10 cellular contexts compared by ENCODE assay signal in genomic region chr6:6319947-6320811, GRCh38. TPM values are rescaled to one million over a fixed set of nuclear protein-coding genes. Genes with fewer than 3 reads are reported as not detected.
DNase-seq lines count a peak whose midpoint lies in the region; ATAC-seq and TF ChIP-seq lines count a peak whose summit lies in the region.
"Had no signal": no experiment of that assay in that cellular context is flagged by ENCODE, and none has a peak within 500 bp of the region (broad histone marks: within the 10 kb centered on the region; RNA-seq: fewer than 3 reads in every experiment).

F13A1 (minus strand) TSS chr6:6320662; CDS start chr6:6318664, 1,998 bp downstream.

- H3K4me3 Mint-ChIP-seq in immature natural killer cell (no peak within 1 kb of the TSS), mesothelial cell of epicardium (no peak within 1 kb of the TSS)
- H3K4me3 Mint-ChIP-seq: T-cell had no signal

- H3K4me3 ChIP-seq in Karpas-422 (ENCODE audit: low read length) (peak within 1 kb of the TSS; percentile 41; the same call in 1 of the 2 replicates), neutrophil (ENCODE audit: low read depth in 1 of 2, low read length in 1 of 2) (peak within 1 kb of the TSS; percentile 22 to 44)

- H3K4me1 ChIP-seq in Karpas-422 (ENCODE audit: low read length) (peaks cover 39% of the 10 kb centered on the region), foreskin keratinocyte (no peaks in the 10 kb centered on the region), neutrophil (ENCODE audit: control insufficient read depth in 1 of 2, insufficient read depth in 1 of 2, low read depth in 1 of 2, low read length in 1 of 2) (peaks cover 9 to 11% of the 10 kb centered on the region in 2 experiments)

- DNase-seq in DMS53 treated with DMSO at 0.1 percent for 48 hours (lab: John Stamatoyannopoulos, UW; ENCODE audit: unreplicated experiment) (peak; percentile 18), Karpas-422 (peak; percentile 44), foreskin keratinocyte (no peak), T-helper 1 cell (no peak), immature natural killer cell (no peak), mesothelial cell of epicardium (ENCODE audit: low spot score in 2 of 2, unreplicated experiment in 2 of 2) (no peak), erythroblast (lab: John Stamatoyannopoulos, UW) (no peak)
- DNase-seq: central memory CD4-positive, alpha-beta T cell; T-cell had no signal

- no peaks in the 10 kb centered on the region for H3K36me3 Mint-ChIP-seq in immature natural killer cell
- H3K36me3 Mint-ChIP-seq in mesothelial cell of epicardium: no peaks in the 10 kb centered on the region
- H3K36me3 Mint-ChIP-seq: T-cell had no signal

- H3K4me2 ChIP-seq in Karpas-422 (ENCODE audit: low read depth, low read length, poor library complexity, severe bottlenecking): peak within 1 kb of the TSS; percentile 47

- H3K9me2 ChIP-seq in Karpas-422 (replicated peaks; ENCODE audit: insufficient read depth, low read length): no peaks in the 10 kb centered on the region

- H3K9me3 Mint-ChIP-seq in immature natural killer cell: no peaks in the 10 kb centered on the region
- no peaks in the 10 kb centered on the region for H3K9me3 Mint-ChIP-seq in mesothelial cell of epicardium
- H3K9me3 Mint-ChIP-seq: T-cell had no signal

- H3K27me3 Mint-ChIP-seq in immature natural killer cell (ENCODE audit: low read depth in 3 of 3) (peaks cover 8 to 43% (median 8%) of the 10 kb centered on the region in 3 donors), mesothelial cell of epicardium (ENCODE audit: low read depth) (peaks cover 94% of the 10 kb centered on the region)

- H3K27ac ChIP-seq in Karpas-422 (ENCODE audit: low read length) (no peak within 1 kb of the TSS), foreskin keratinocyte (no peak within 1 kb of the TSS), neutrophil (no peak within 1 kb of the TSS)

- H3K27me3 ChIP-seq in Karpas-422 (ENCODE audit: low read length): no peaks in the 10 kb centered on the region; the same call in 1 of the 2 replicates
- H3K27me3 ChIP-seq in foreskin keratinocyte: peaks cover 23% of the 10 kb centered on the region
- peaks cover 30% of the 10 kb centered on the region for H3K27me3 ChIP-seq in neutrophil

- no peaks in the 10 kb centered on the region for H4K20me1 ChIP-seq in Karpas-422 (ENCODE audit: insufficient read depth, low read depth, low read length)

- H3K9me3 ChIP-seq in Karpas-422 (ENCODE audit: low read length): no peaks in the 10 kb centered on the region
- no peaks in the 10 kb centered on the region for H3K9me3 ChIP-seq in neutrophil

- peak; percentile 30 for ATAC-seq in foreskin keratinocyte

- H3K4me1 Mint-ChIP-seq in immature natural killer cell (no peaks in the 10 kb centered on the region), mesothelial cell of epicardium (no peaks in the 10 kb centered on the region)
- H3K4me1 Mint-ChIP-seq: T-cell had no signal

- TF ChIP-seq CTCF in foreskin keratinocyte (conservative IDR thresholded peaks at IDR 0.05): no peak
- TF ChIP-seq CTCF in neutrophil (IDR thresholded peaks at IDR 0.05): no peak
- no peak for TF ChIP-seq CTCF in mesothelial cell of epicardium (IDR thresholded peaks at IDR 0.05; ENCODE audit: unreplicated experiment)

- no peak for TF ChIP-seq POLR2A in erythroblast (IDR thresholded peaks at IDR 0.05; ENCODE audit: low read length)

- H3K36me3 ChIP-seq in Karpas-422 (ENCODE audit: insufficient read depth, low read length): no peaks in the 10 kb centered on the region
- H3K36me3 ChIP-seq in neutrophil: no peaks in the 10 kb centered on the region

- no peaks in the 10 kb centered on the region for H3K79me2 ChIP-seq in Karpas-422 (ENCODE audit: low read length)

- H3K27ac Mint-ChIP-seq in immature natural killer cell (no peak within 1 kb of the TSS), mesothelial cell of epicardium (no peak within 1 kb of the TSS)

- peak within 1 kb of the TSS; percentile 21; the same call in 1 of the 2 replicates for H3K9ac ChIP-seq in Karpas-422 (ENCODE audit: low read length)

- no peak within 1 kb of the TSS for H2AFZ ChIP-seq in Karpas-422 (ENCODE audit: low read length)

RNA-seq across cellular contexts. Expression of gene F13A1, which starts in this region (rescaled TPM):
- 0.78 and 3.2 TPM in 2 replicates for total RNA-seq in Karpas-422 (2014; rRNA removed; shearing (Covaris generic); ENCODE audit: low replicate concordance)
- total RNA-seq in foreskin keratinocyte (not detected in 2 replicates), mesothelial cell of epicardium (0.18 to 0.56 TPM (median 0.25 TPM) in 3 replicates)
- polyA plus RNA-seq in foreskin keratinocyte (not detected in 2 replicates), immature natural killer cell (10 to 100 TPM in 1 of 3 donors, 1 to 10 TPM in 2; 1.7 to 16.0 (median 2.1) TPM)

Comparison
In these comparisons a context has a peak if more than half of its experiments do, and no peak if none do; other contexts are left out.
1. Peak in ATAC-seq in foreskin keratinocyte; RNA of the gene not detected or under 1 TPM.
2. DNase-seq: peak in DMS53 treated with DMSO at 0.1 percent for 48 hours (single experiment) and Karpas-422 (single experiment); none in foreskin keratinocyte (0 of 2), T-helper 1 cell (0 of 5), immature natural killer cell (0 of 3), mesothelial cell of epicardium (0 of 2) and erythroblast (0 of 2).